8 cellular contexts compared by ENCODE assay signal in the genomic region with DNA sequence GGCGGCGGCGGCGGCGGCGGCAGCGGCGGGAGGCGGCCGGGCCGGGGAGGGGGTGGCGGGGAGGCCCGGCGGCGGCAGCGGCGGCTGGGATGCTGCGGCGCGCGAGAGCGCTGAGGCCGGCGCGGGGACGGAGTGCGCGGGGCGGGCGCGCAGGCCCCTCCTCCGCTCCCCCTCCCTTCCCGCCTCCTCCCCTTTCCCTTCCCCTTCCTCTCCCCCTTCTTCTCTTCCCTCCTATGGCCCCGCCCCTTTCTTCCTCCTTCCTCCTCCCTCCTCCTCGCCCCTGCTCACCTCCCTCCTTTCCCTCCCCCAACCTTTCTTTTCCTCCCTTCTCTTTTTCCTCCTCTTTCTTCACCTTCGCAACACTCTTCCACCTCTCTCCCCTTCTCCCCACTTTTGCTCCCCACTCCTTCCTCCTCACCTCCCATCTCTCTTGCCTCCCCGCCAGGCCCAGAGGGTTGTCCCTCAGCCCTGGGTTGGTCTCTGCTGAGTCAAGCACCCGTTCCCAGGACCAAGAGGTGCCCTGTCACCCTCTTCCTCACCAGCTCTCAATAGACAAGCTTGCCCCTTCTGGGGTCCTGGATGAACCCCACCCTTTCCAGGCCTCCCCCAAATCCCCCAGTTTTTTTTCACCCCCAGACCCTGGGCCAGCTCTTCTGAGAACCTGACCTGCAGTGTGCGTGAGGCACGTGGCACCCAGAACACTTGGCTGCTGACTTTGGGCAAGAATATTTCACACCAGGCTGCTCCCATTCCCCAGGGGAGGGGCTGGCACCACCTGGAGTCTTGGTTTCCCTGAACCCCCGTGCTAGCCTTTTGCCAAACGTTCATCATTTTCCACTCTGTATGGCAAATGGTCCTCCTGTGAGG. TPM values are rescaled to one million over a fixed set of nuclear protein-coding genes. Genes with fewer than 3 reads are reported as not detected.
DNase-seq lines count a peak whose midpoint lies in the region; ATAC-seq and TF ChIP-seq lines count a peak whose summit lies in the region.

A gene with protein sequence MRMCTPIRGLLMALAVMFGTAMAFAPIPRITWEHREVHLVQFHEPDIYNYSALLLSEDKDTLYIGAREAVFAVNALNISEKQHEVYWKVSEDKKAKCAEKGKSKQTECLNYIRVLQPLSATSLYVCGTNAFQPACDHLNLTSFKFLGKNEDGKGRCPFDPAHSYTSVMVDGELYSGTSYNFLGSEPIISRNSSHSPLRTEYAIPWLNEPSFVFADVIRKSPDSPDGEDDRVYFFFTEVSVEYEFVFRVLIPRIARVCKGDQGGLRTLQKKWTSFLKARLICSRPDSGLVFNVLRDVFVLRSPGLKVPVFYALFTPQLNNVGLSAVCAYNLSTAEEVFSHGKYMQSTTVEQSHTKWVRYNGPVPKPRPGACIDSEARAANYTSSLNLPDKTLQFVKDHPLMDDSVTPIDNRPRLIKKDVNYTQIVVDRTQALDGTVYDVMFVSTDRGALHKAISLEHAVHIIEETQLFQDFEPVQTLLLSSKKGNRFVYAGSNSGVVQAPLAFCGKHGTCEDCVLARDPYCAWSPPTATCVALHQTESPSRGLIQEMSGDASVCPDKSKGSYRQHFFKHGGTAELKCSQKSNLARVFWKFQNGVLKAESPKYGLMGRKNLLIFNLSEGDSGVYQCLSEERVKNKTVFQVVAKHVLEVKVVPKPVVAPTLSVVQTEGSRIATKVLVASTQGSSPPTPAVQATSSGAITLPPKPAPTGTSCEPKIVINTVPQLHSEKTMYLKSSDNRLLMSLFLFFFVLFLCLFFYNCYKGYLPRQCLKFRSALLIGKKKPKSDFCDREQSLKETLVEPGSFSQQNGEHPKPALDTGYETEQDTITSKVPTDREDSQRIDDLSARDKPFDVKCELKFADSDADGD (minus strand): TSS at position 136 of the 867 bp plus-strand sequence. CDS start 92,657 bp downstream, outside the sequence.

- peak; percentile 78 for DNase-seq in GM06990 (ENCODE audit: extremely low read depth, insufficient read length)
- peak; percentile 61 for DNase-seq in NCI-H2196 treated with DMSO at 0.1 percent for 48 hours (lab: John Stamatoyannopoulos, UW; ENCODE audit: unreplicated experiment)
- DNase-seq in activated CD4-positive, alpha-beta T cell treated with anti-CD3 and anti-CD28 coated beads, Interleukin-2, amount 10 ng/mL, durations not matched to agents 24 days and 14 days, result peak; percentile 86
- peak; percentile 47 for DNase-seq in endothelial cell (ENCODE audit: low spot score)
- DNase-seq in mesenteric fat pad (ENCODE audit: low spot score), result peak; percentile 81
- peak; percentile 82 for DNase-seq in stimulated activated naive CD8-positive, alpha-beta T cell treated with anti-CD3 and anti-CD28 coated beads, Interleukin-15, Interleukin-2, amounts not matched to agents 100 U/mL and 50 U/mL, for 24 hours

- H3K27me3 ChIP-seq in GM06990 (replicated peaks; ENCODE audit: control insufficient read depth, insufficient read depth, low read length), result no peaks in the 10 kb centered on the region

- H3K36me3 ChIP-seq in GM06990 (ENCODE audit: control insufficient read depth, insufficient read depth, low read length), result no peaks in the 10 kb centered on the region; the same call in 1 of the 2 replicates

- no peaks in the 10 kb centered on the region for H3K9me3 Mint-ChIP-seq in activated CD4-positive, alpha-beta T cell treated with anti-CD3 and anti-CD28 coated beads, Interleukin-2, amount 10 ng/mL, durations not matched to agents 24 days and 14 days
- H3K9me3 Mint-ChIP-seq in endothelial cell (ENCODE audit: unreplicated experiment), result no peaks in the 10 kb centered on the region

- ATAC-seq in HG02623 (IDR thresholded peaks at IDR 0.05; ENCODE audit: unreplicated experiment) (peak; percentile 38), HG03469 (IDR thresholded peaks at IDR 0.05; ENCODE audit: unreplicated experiment) (no peak)
- ATAC-seq in stimulated activated naive CD8-positive, alpha-beta T cell treated with anti-CD3 and anti-CD28 coated beads, Interleukin-15, Interleukin-2, amounts not matched to agents 100 U/mL and 50 U/mL, for 24 hours, result peak; percentile 34

- H3K27ac Mint-ChIP-seq in activated CD4-positive, alpha-beta T cell treated with anti-CD3 and anti-CD28 coated beads, Interleukin-2, amount 10 ng/mL, durations not matched to agents 24 days and 14 days, result peak within 1 kb of the TSS; percentile 94
- no peak within 1 kb of the TSS for H3K27ac Mint-ChIP-seq in endothelial cell (ENCODE audit: unreplicated experiment)

- H3K36me3 Mint-ChIP-seq in activated CD4-positive, alpha-beta T cell treated with anti-CD3 and anti-CD28 coated beads, Interleukin-2, amount 10 ng/mL, durations not matched to agents 24 days and 14 days (ENCODE audit: low read depth), result peaks cover 34% of the 10 kb centered on the region
- no peaks in the 10 kb centered on the region for H3K36me3 Mint-ChIP-seq in endothelial cell (ENCODE audit: low read depth, unreplicated experiment)

- H3K4me3 ChIP-seq in GM06990 (replicated peaks; ENCODE audit: low read depth, low read length), result peak within 1 kb of the TSS; percentile 65

- peaks cover 79% of the 10 kb centered on the region for H3K4me1 Mint-ChIP-seq in activated CD4-positive, alpha-beta T cell treated with anti-CD3 and anti-CD28 coated beads, Interleukin-2, amount 10 ng/mL, durations not matched to agents 24 days and 14 days
- H3K4me1 Mint-ChIP-seq in endothelial cell (ENCODE audit: unreplicated experiment), result peaks cover 10% of the 10 kb centered on the region

- H3K27me3 Mint-ChIP-seq in activated CD4-positive, alpha-beta T cell treated with anti-CD3 and anti-CD28 coated beads, Interleukin-2, amount 10 ng/mL, durations not matched to agents 24 days and 14 days, result no peaks in the 10 kb centered on the region
- H3K27me3 Mint-ChIP-seq in endothelial cell (ENCODE audit: unreplicated experiment), result peaks cover 9% of the 10 kb centered on the region

- peak within 1 kb of the TSS; percentile 92 for H3K4me3 Mint-ChIP-seq in activated CD4-positive, alpha-beta T cell treated with anti-CD3 and anti-CD28 coated beads, Interleukin-2, amount 10 ng/mL, durations not matched to agents 24 days and 14 days
- H3K4me3 Mint-ChIP-seq in endothelial cell (ENCODE audit: unreplicated experiment), result peak within 1 kb of the TSS; percentile 88

- TF ChIP-seq CTCF in GM06990 (IDR thresholded peaks at IDR 0.05; ENCODE audit: insufficient read depth, low read length, poor library complexity, severe bottlenecking) (no peak), endothelial cell (IDR thresholded peaks at IDR 0.05; ENCODE audit: unreplicated experiment) (no peak)

- intact Hi-C loops in activated CD4-positive, alpha-beta T cell treated with anti-CD3 and anti-CD28 coated beads, Interleukin-2, amount 10 ng/mL, durations not matched to agents 24 days and 14 days (cut with micrococcal nuclease), result loop anchor here (1.0 to 2.0 kb wide), 6 partner anchors 13 to 179 kb away; partner anchors contain the start of gene SECISBP2

RNA-seq across cellular contexts. Expression of the gene that starts here (rescaled TPM):
- 368 and 370 TPM in 2 replicates for total RNA-seq in activated CD4-positive, alpha-beta T cell treated with anti-CD3 and anti-CD28 coated beads, Interleukin-2, amount 10 ng/mL, durations not matched to agents 24 days and 14 days
- total RNA-seq in endothelial cell (ENCODE audit: unreplicated experiment) (14.8 TPM), mesenteric fat pad (16.9 TPM)

Comparison
In these comparisons a context has a peak if more than half of its experiments do, and no peak if none do; other contexts are left out.
1. RNA of the gene that starts here (total RNA-seq): 368 to 370 TPM in activated CD4-positive, alpha-beta T cell treated with anti-CD3 and anti-CD28 coated beads, Interleukin-2, amount 10 ng/mL, durations not matched to agents 24 days and 14 days; 16.9 TPM in mesenteric fat pad (single experiment) and 14.8 TPM in endothelial cell (single experiment); every median in the first group is over 10 times any median in the second.
2. Peak in every context shown above with its lines, with median percentiles within 50 percentile points of each other: DNase-seq.